In the genomic region with DNA sequence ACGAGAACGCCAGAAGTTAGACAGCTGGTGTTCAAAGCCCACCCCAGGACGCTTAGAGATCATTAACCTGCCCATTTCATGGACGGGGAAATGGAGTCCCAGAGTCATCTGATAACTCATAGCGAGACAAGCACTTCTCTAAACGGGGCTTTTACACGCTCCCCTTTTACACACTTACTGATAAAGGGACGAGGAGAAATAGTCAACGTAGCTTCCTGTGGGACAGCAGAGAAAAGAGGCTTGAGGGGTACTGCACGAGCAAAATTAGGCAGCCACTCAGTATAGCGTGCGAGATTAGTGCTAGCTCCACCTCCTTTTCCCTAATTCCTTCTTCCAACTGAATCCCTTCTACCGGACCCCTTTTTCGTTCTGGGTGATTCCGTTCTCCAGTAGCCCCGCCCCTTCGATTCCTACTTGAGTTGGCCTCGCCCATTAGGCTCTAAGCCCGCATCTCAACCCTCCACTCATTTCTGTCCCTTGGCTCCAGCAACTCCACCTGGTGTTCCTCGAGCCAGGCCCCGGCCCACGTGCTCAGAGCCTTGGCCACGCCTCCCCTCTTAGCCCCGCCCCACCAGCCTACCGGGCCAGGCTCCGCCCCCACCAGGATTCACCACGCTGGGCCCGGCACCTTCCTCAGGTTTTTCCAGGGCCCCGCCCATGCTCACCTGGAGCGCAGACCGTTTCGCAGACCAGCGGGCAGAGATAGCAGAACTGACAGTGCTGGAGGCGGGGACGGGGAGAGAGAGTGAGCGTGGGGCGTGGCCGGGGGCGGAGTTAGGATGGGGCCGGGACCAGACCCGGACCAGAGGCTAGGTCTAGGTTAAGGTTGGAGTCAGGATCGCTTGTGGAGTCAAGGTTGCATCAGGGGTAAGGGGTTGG, we compare ENCODE assay signal across 1 cellular context.
TF ChIP-seq lines count a peak whose summit lies in the region.

No MANE protein-coding gene starts in this region.

TF ChIP-seq in WTC11, 78 proteins besides CTCF, POLR2A, EP300 and RAD21 (continued from another document and continues in another):
- TF ChIP-seq, protein P1, sequence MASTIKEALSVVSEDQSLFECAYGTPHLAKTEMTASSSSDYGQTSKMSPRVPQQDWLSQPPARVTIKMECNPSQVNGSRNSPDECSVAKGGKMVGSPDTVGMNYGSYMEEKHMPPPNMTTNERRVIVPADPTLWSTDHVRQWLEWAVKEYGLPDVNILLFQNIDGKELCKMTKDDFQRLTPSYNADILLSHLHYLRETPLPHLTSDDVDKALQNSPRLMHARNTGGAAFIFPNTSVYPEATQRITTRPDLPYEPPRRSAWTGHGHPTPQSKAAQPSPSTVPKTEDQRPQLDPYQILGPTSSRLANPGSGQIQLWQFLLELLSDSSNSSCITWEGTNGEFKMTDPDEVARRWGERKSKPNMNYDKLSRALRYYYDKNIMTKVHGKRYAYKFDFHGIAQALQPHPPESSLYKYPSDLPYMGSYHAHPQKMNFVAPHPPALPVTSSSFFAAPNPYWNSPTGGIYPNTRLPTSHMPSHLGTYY (CRISPR knock-in tag; IDR thresholded peaks at IDR 0.05), result no peak
- 0 out of 2 replicates have a peak, but pooled peaks have one; percentile 67 for TF ChIP-seq FOXP4 (CRISPR knock-in tag; IDR thresholded peaks at IDR 0.05)
- TF ChIP-seq NFYB (CRISPR knock-in tag; conservative IDR thresholded peaks at IDR 0.05; ENCODE audit: low read depth), result no peak
- TF ChIP-seq NFE2L1 (CRISPR knock-in tag; IDR thresholded peaks at IDR 0.05), result peak; percentile 60; the same call in 1 of the 2 replicates
- no peak for TF ChIP-seq NR3C1 (CRISPR knock-in tag; conservative IDR thresholded peaks at IDR 0.05; ENCODE audit: low read depth)
- no peak for TF ChIP-seq RORB (CRISPR knock-in tag; IDR thresholded peaks at IDR 0.05)
- peak; percentile 75; the same call in 1 of the 2 replicates for TF ChIP-seq ETV6 (CRISPR knock-in tag; IDR thresholded peaks at IDR 0.05)
- TF ChIP-seq JUN (CRISPR knock-in tag; IDR thresholded peaks at IDR 0.05), result no peak
- no peak for TF ChIP-seq OVOL2 (CRISPR knock-in tag; IDR thresholded peaks at IDR 0.05; ENCODE audit: borderline replicate concordance)
- TF ChIP-seq ZNF263 (CRISPR knock-in tag; IDR thresholded peaks at IDR 0.05; ENCODE audit: low read depth), result no peak
- TF ChIP-seq ZNF232 (CRISPR knock-in tag; IDR thresholded peaks at IDR 0.05), result 0 out of 2 replicates have a peak, but pooled peaks have one; percentile 43
- TF ChIP-seq ZNF425 (CRISPR knock-in tag; conservative IDR thresholded peaks at IDR 0.05), result no peak
- no peak for TF ChIP-seq AR (CRISPR knock-in tag; IDR thresholded peaks at IDR 0.05)
- no peak for TF ChIP-seq NR1H2 (CRISPR knock-in tag; IDR thresholded peaks at IDR 0.05)
- TF ChIP-seq, protein P2, sequence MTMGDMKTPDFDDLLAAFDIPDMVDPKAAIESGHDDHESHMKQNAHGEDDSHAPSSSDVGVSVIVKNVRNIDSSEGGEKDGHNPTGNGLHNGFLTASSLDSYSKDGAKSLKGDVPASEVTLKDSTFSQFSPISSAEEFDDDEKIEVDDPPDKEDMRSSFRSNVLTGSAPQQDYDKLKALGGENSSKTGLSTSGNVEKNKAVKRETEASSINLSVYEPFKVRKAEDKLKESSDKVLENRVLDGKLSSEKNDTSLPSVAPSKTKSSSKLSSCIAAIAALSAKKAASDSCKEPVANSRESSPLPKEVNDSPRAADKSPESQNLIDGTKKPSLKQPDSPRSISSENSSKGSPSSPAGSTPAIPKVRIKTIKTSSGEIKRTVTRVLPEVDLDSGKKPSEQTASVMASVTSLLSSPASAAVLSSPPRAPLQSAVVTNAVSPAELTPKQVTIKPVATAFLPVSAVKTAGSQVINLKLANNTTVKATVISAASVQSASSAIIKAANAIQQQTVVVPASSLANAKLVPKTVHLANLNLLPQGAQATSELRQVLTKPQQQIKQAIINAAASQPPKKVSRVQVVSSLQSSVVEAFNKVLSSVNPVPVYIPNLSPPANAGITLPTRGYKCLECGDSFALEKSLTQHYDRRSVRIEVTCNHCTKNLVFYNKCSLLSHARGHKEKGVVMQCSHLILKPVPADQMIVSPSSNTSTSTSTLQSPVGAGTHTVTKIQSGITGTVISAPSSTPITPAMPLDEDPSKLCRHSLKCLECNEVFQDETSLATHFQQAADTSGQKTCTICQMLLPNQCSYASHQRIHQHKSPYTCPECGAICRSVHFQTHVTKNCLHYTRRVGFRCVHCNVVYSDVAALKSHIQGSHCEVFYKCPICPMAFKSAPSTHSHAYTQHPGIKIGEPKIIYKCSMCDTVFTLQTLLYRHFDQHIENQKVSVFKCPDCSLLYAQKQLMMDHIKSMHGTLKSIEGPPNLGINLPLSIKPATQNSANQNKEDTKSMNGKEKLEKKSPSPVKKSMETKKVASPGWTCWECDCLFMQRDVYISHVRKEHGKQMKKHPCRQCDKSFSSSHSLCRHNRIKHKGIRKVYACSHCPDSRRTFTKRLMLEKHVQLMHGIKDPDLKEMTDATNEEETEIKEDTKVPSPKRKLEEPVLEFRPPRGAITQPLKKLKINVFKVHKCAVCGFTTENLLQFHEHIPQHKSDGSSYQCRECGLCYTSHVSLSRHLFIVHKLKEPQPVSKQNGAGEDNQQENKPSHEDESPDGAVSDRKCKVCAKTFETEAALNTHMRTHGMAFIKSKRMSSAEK (CRISPR knock-in tag; IDR thresholded peaks at IDR 0.05; ENCODE audit: borderline replicate concordance), result no peak
- TF ChIP-seq, protein P3, sequence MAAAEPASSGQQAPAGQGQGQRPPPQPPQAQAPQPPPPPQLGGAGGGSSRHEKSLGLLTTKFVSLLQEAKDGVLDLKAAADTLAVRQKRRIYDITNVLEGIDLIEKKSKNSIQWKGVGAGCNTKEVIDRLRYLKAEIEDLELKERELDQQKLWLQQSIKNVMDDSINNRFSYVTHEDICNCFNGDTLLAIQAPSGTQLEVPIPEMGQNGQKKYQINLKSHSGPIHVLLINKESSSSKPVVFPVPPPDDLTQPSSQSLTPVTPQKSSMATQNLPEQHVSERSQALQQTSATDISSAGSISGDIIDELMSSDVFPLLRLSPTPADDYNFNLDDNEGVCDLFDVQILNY (CRISPR knock-in tag; IDR thresholded peaks at IDR 0.05), result no peak
- TF ChIP-seq TEAD1 (CRISPR knock-in tag; IDR thresholded peaks at IDR 0.05), result no peak
- no peak for TF ChIP-seq TEAD4 (CRISPR knock-in tag; IDR thresholded peaks at IDR 0.05)
- no peak for TF ChIP-seq ZNF671 (CRISPR knock-in tag; IDR thresholded peaks at IDR 0.05)
- TF ChIP-seq ZBTB21 (CRISPR knock-in tag; IDR thresholded peaks at IDR 0.05; ENCODE audit: borderline replicate concordance), result no peak
- TF ChIP-seq, protein P4, sequence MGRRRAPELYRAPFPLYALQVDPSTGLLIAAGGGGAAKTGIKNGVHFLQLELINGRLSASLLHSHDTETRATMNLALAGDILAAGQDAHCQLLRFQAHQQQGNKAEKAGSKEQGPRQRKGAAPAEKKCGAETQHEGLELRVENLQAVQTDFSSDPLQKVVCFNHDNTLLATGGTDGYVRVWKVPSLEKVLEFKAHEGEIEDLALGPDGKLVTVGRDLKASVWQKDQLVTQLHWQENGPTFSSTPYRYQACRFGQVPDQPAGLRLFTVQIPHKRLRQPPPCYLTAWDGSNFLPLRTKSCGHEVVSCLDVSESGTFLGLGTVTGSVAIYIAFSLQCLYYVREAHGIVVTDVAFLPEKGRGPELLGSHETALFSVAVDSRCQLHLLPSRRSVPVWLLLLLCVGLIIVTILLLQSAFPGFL (CRISPR knock-in tag; IDR thresholded peaks at IDR 0.05; ENCODE audit: borderline replicate concordance), result no peak
- TF ChIP-seq NFATC4 (CRISPR knock-in tag; IDR thresholded peaks at IDR 0.05), result no peak
- TF ChIP-seq ZNF121 (CRISPR knock-in tag; IDR thresholded peaks at IDR 0.05), result no peak
- TF ChIP-seq, protein P5, sequence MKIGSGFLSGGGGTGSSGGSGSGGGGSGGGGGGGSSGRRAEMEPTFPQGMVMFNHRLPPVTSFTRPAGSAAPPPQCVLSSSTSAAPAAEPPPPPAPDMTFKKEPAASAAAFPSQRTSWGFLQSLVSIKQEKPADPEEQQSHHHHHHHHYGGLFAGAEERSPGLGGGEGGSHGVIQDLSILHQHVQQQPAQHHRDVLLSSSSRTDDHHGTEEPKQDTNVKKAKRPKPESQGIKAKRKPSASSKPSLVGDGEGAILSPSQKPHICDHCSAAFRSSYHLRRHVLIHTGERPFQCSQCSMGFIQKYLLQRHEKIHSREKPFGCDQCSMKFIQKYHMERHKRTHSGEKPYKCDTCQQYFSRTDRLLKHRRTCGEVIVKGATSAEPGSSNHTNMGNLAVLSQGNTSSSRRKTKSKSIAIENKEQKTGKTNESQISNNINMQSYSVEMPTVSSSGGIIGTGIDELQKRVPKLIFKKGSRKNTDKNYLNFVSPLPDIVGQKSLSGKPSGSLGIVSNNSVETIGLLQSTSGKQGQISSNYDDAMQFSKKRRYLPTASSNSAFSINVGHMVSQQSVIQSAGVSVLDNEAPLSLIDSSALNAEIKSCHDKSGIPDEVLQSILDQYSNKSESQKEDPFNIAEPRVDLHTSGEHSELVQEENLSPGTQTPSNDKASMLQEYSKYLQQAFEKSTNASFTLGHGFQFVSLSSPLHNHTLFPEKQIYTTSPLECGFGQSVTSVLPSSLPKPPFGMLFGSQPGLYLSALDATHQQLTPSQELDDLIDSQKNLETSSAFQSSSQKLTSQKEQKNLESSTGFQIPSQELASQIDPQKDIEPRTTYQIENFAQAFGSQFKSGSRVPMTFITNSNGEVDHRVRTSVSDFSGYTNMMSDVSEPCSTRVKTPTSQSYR (CRISPR knock-in tag; IDR thresholded peaks at IDR 0.05), result no peak
- TF ChIP-seq SP1 (CRISPR knock-in tag; conservative IDR thresholded peaks at IDR 0.05), result peak; percentile 98
- TF ChIP-seq ELF4 (CRISPR knock-in tag; IDR thresholded peaks at IDR 0.05; ENCODE audit: low read depth), result no peak
- TF ChIP-seq SOX15 (CRISPR knock-in tag; IDR thresholded peaks at IDR 0.05), result no peak
- no peak for TF ChIP-seq RELA (CRISPR knock-in tag; IDR thresholded peaks at IDR 0.05; ENCODE audit: borderline replicate concordance)
- no peak for TF ChIP-seq STAT6 (CRISPR knock-in tag; conservative IDR thresholded peaks at IDR 0.05; ENCODE audit: low read depth)
- TF ChIP-seq MYBL2 (CRISPR knock-in tag; IDR thresholded peaks at IDR 0.05), result 0 out of 2 replicates have a peak, but pooled peaks have one; percentile 36
- TF ChIP-seq ZNF396 (CRISPR knock-in tag; IDR thresholded peaks at IDR 0.05; ENCODE audit: borderline replicate concordance), result no peak
- TF ChIP-seq ZNF416 (CRISPR knock-in tag; IDR thresholded peaks at IDR 0.05), result no peak
